ENCODE assay signal across 8 cellular contexts in genomic region chr16:14629612-14629918, GRCh38. TPM values are rescaled to one million over a fixed set of nuclear protein-coding genes. Genes with fewer than 3 reads are reported as not detected.
A peak's percentile ranks its signal among the peaks of the same experiment; 100 is the strongest.
DNase-seq lines count a peak whose midpoint lies in the region; ATAC-seq, FAIRE-seq and TF ChIP-seq lines count a peak whose summit lies in the region.

No MANE protein-coding gene starts in this region.

- H3K4me1 ChIP-seq in BLaER1 = peaks cover 44% of the 10 kb centered on the region
- H3K4me1 ChIP-seq in Panc1 (ENCODE audit: control insufficient read depth, insufficient read depth, low read length) = peaks cover 27% of the 10 kb centered on the region
- peaks cover 5% of the 10 kb centered on the region for H3K4me1 ChIP-seq in endodermal cell (ENCODE audit: control insufficient read depth, insufficient read depth, low read length)
- H3K4me1 ChIP-seq in osteoblast (ENCODE audit: insufficient read depth, low read length) = peaks cover 18% of the 10 kb centered on the region

- H3K9me3 Mint-ChIP-seq in endodermal cell = no peaks in the 10 kb centered on the region

- H3K27ac Mint-ChIP-seq in endodermal cell = peak overlapping the region; percentile 98

- H3K4me2 ChIP-seq in BLaER1 (peak overlapping the region; percentile 96), osteoblast (ENCODE audit: insufficient read depth, low read length) (peak overlapping the region; percentile 86)

- no peak for TF ChIP-seq CTCF in Panc1 (IDR thresholded peaks at IDR 0.05)
- no peak for TF ChIP-seq CTCF in endodermal cell (conservative IDR thresholded peaks at IDR 0.05)
- no peak for TF ChIP-seq CTCF in osteoblast (IDR thresholded peaks at IDR 0.05; ENCODE audit: extremely low read depth, low read depth, low read length)

- peaks cover 37% of the 10 kb centered on the region for H3K79me2 ChIP-seq in osteoblast (ENCODE audit: insufficient read depth, low read length)

- H3K36me3 Mint-ChIP-seq in endodermal cell (ENCODE audit: low read depth) = peaks cover 35% of the 10 kb centered on the region

- H3K27ac ChIP-seq in BLaER1 (peak overlapping the region; percentile 94), Panc1 (ENCODE audit: low read length) (peak overlapping the region; percentile 99), endodermal cell (ENCODE audit: low read depth, low read length) (peak overlapping the region; percentile 88), osteoblast (ENCODE audit: low read depth, low read length) (peak overlapping the region; percentile 90)

- H3K27me3 Mint-ChIP-seq in endodermal cell (ENCODE audit: insufficient read depth) = no peaks in the 10 kb centered on the region

- H3K9me3 ChIP-seq in BLaER1 (no peaks in the 10 kb centered on the region), Panc1 (ENCODE audit: control insufficient read depth, insufficient read depth, low read depth, low read length) (no peaks in the 10 kb centered on the region), endodermal cell (ENCODE audit: control insufficient read depth, low read length) (no peaks in the 10 kb centered on the region), osteoblast (ENCODE audit: low read depth, low read length) (no peaks in the 10 kb centered on the region)

- no peak for TF ChIP-seq POLR2A in GM12891 (IDR thresholded peaks at IDR 0.05; ENCODE audit: low read depth, low read length)

- intact Hi-C loops in Panc1 (cut with micrococcal nuclease; ENCODE audit: unreplicated experiment) = no loop called here

- H4K20me1 ChIP-seq in BLaER1 (peaks cover 16% of the 10 kb centered on the region), osteoblast (ENCODE audit: insufficient read depth, low read length) (peaks cover 6% of the 10 kb centered on the region)

- H3K9ac ChIP-seq in BLaER1 = peak overlapping the region; percentile 95
- H3K9ac ChIP-seq in endodermal cell (ENCODE audit: extremely low read depth, low read length, poor library complexity, severe bottlenecking) = peak overlapping the region; percentile 95

- H3K36me3 ChIP-seq in BLaER1 (peaks cover 33% of the 10 kb centered on the region), Panc1 (ENCODE audit: control insufficient read depth, insufficient read depth, low read length) (peaks cover 24% of the 10 kb centered on the region), endodermal cell (ENCODE audit: control insufficient read depth, insufficient read depth, low read length) (peaks cover 43% of the 10 kb centered on the region), osteoblast (ENCODE audit: insufficient read depth, low read length) (peaks cover 27% of the 10 kb centered on the region)

- H3K4me1 Mint-ChIP-seq in endodermal cell = peaks cover 18% of the 10 kb centered on the region

- POLR2A ChIA-PET in Panc1 (lab: Charles Lee) = no interaction called here

- DNase-seq in Panc1 (ENCODE audit: low read depth, low spot score) (no peak), endodermal cell (no peak), osteoblast (ENCODE audit: insufficient read length, low spot score, missing footprints) (peak; percentile 66), ecto neural progenitor cell (ENCODE audit: low spot score) (no peak), NCI-H2196 treated with DMSO at 0.1 percent for 48 hours (lab: John Stamatoyannopoulos, UW; ENCODE audit: unreplicated experiment) (no peak), GM12891 (ENCODE audit: insufficient read length, low spot score) (no peak)

- in situ Hi-C loops in Panc1 (cut with HindIII; ENCODE audit: low pct_unique_long_range_greater_than_20kb, low sequenced_read_pairs) = no loop called here

- CTCF ChIA-PET in Panc1 (lab: Charles Lee) = no interaction called here

- peak; percentile 1 for ATAC-seq in GM21447 (IDR thresholded peaks at IDR 0.05; ENCODE audit: unreplicated experiment)
- ATAC-seq in Panc1 = no peak; the same call in 1 of the 2 replicates

- H3K27me3 ChIP-seq in BLaER1 (no peaks in the 10 kb centered on the region), Panc1 (ENCODE audit: control insufficient read depth, insufficient read depth, low read length) (no peaks in the 10 kb centered on the region), endodermal cell (ENCODE audit: control insufficient read depth, insufficient read depth, low read length, poor library complexity, severe bottlenecking) (no peaks in the 10 kb centered on the region), osteoblast (ENCODE audit: insufficient read depth, low read length) (no peaks in the 10 kb centered on the region)

- no peak for FAIRE-seq in GM12891 (lab: Jason Lieb, UNC)

- no TSS peak for BruUV-seq in Panc1 (replicated peaks; lab: Mats Ljungman, UMichigan)

- H3K4me3 Mint-ChIP-seq in endodermal cell = peak overlapping the region; percentile 83

- H2AFZ ChIP-seq in osteoblast (ENCODE audit: low read length) = peak overlapping the region; percentile 85

- H3K4me3 ChIP-seq in BLaER1 (peak overlapping the region; percentile 91), Panc1 (ENCODE audit: low read depth in 2 of 2, low read length in 2 of 2) (peak overlapping the region; percentile 77 to 95), endodermal cell (ENCODE audit: low read length) (peak overlapping the region; percentile 95), osteoblast (ENCODE audit: insufficient read depth, low read length) (peak overlapping the region; percentile 93)

- 3 to 8% methylated on average over 7 to 17 of the region's 17 CpGs for WGBS in endodermal cell (ENCODE audit: insufficient coverage in 1 of 2, insufficient read length in 1 of 2), 2 experiments

TF ChIP-seq in GM12891, 5 proteins besides CTCF, POLR2A, EP300 and RAD21:
- TF ChIP-seq TAF1 (IDR thresholded peaks at IDR 0.05; ENCODE audit: low read depth, low read length) = no peak
- TF ChIP-seq POU2F2 (IDR thresholded peaks at IDR 0.05; ENCODE audit: low read depth, low read length) = no peak

RNA-seq across cellular contexts. Expression of gene PARN, which starts 0.5 kb away (rescaled TPM):
- total RNA-seq in Panc1 (2021; ENCODE audit: unreplicated experiment) (57.8 TPM), endodermal cell (10 to 100 TPM; 43.7 to 45.7 TPM), osteoblast (40.1 and 40.9 TPM in 2 replicates)
- 47.2 TPM for polyA plus RNA-seq in Panc1 (2012; ENCODE audit: insufficient read length)
- polyA plus RNA-seq in endodermal cell (2013, experiment 1 of 2) = 29.8 TPM
- 27.5 TPM for polyA plus RNA-seq in endodermal cell (2013, experiment 2 of 2)
- 29.9 TPM for polyA plus RNA-seq in GM12891 (2012; ENCODE audit: low read depth, missing spikeins)

RNA-seq across cellular contexts. Expression of gene BFAR, which starts 3.2 kb away (rescaled TPM):
- total RNA-seq in Panc1 (2021; ENCODE audit: unreplicated experiment) (114 TPM), endodermal cell (10 to 100 TPM; 60.1 to 73.3 TPM), osteoblast (142 and 186 TPM in 2 replicates)
- 74.3 TPM for polyA plus RNA-seq in Panc1 (2012; ENCODE audit: insufficient read length)
- polyA plus RNA-seq in endodermal cell (2013, experiment 1 of 2) = 59.2 TPM
- polyA plus RNA-seq in endodermal cell (2013, experiment 2 of 2) = 54.5 TPM
- polyA plus RNA-seq in GM12891 (2012; ENCODE audit: low read depth, missing spikeins) = 38.6 TPM
